In the genomic region with DNA sequence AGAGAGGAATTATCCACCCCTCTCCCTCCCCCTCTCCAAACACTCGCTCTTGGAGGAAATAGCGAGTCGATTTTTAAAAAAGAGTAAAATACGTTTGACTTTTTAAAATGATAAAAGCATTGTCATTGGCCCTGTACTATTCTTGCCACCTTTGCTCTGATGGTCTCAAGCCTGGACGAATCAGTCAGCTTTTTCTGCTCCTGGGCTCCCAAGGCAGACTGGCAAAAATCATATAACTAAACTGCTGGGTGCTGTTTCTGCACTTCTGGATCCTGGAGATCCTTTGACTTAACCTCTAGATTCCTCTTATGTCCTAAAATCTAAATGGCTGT, we compare ENCODE assay signal across 11 cellular contexts. TPM values are rescaled to one million over a fixed set of nuclear protein-coding genes. Genes with fewer than 3 reads are reported as not detected.
DNase-seq lines count a peak whose midpoint lies in the region; ATAC-seq and TF ChIP-seq lines count a peak whose summit lies in the region.
"Had no signal": no experiment of that assay in that cellular context is flagged by ENCODE, and none has a peak within 500 bp of the region (broad histone marks: within the 10 kb centered on the region; RNA-seq: fewer than 3 reads in every experiment).

No MANE protein-coding gene starts in this region.

- H3K4me1 Mint-ChIP-seq in GM23338 = peaks cover 12% of the 10 kb centered on the region
- peaks cover 30% of the 10 kb centered on the region for H3K4me1 Mint-ChIP-seq in stimulated activated memory B cell treated with anti-CD40 and anti-IgM and Interleukin-4, amounts not matched to agents 10 μg/mL and 1 μg/mL and 100 μg/mL, for 72 hours

- peak overlapping the region; percentile 6; the same call in 2 of the 3 replicates for H3K4me3 Mint-ChIP-seq in GM23338
- no peak overlapping the region for H3K4me3 Mint-ChIP-seq in stimulated activated memory B cell treated with anti-CD40 and anti-IgM and Interleukin-4, amounts not matched to agents 10 μg/mL and 1 μg/mL and 100 μg/mL, for 72 hours

- H3K4me1 ChIP-seq in GM23338 (ENCODE audit: insufficient read depth) = peaks cover 11% of the 10 kb centered on the region
- H3K4me1 ChIP-seq in ascending aorta = peaks cover 0 to 3% of the 10 kb centered on the region in 2 donors
- peaks cover 0 to 18% of the 10 kb centered on the region in 2 donors for H3K4me1 ChIP-seq in left lung

- no peak overlapping the region for H2AFZ ChIP-seq in GM23338

- no peaks in the 10 kb centered on the region; the same call in 2 of the 3 replicates for H3K9me3 Mint-ChIP-seq in GM23338
- no peaks in the 10 kb centered on the region for H3K9me3 Mint-ChIP-seq in stimulated activated memory B cell treated with anti-CD40 and anti-IgM and Interleukin-4, amounts not matched to agents 10 μg/mL and 1 μg/mL and 100 μg/mL, for 72 hours

- no peaks in the 10 kb centered on the region for H3K36me3 ChIP-seq in GM23338 (ENCODE audit: insufficient read depth)
- no peaks in the 10 kb centered on the region for H3K36me3 ChIP-seq in ascending aorta
- H3K36me3 ChIP-seq in left lung = no peaks in the 10 kb centered on the region
- H3K36me3 ChIP-seq: thyroid gland had no signal

- H3K27ac Mint-ChIP-seq in GM23338 = no peak overlapping the region
- H3K27ac Mint-ChIP-seq in stimulated activated memory B cell treated with anti-CD40 and anti-IgM and Interleukin-4, amounts not matched to agents 10 μg/mL and 1 μg/mL and 100 μg/mL, for 72 hours = peak overlapping the region; percentile 4

- peak overlapping the region; percentile 94 for H3K4me2 ChIP-seq in GM23338

- H3K27me3 ChIP-seq in GM23338 (ENCODE audit: insufficient read depth) (no peaks in the 10 kb centered on the region), ascending aorta (no peaks in the 10 kb centered on the region), left lung (peaks cover 0 to 39% of the 10 kb centered on the region in 2 donors)
- H3K27me3 ChIP-seq: SJSA1, thyroid gland had no signal

- H3K27me3 Mint-ChIP-seq in GM23338 (ENCODE audit: insufficient read depth, low read depth, poor library complexity) = peaks cover 4% of the 10 kb centered on the region
- H3K27me3 Mint-ChIP-seq in stimulated activated memory B cell treated with anti-CD40 and anti-IgM and Interleukin-4, amounts not matched to agents 10 μg/mL and 1 μg/mL and 100 μg/mL, for 72 hours = peaks cover 11% of the 10 kb centered on the region

- H3K9me2 ChIP-seq in GM23338 (ENCODE audit: insufficient read depth) = no peaks in the 10 kb centered on the region

- no peak overlapping the region for H3K27ac ChIP-seq in GM23338 (ENCODE audit: low read depth)
- peak overlapping the region; percentile 59 to 65 for H3K27ac ChIP-seq in ascending aorta
- peak overlapping the region in 1 of 2 donors; percentile 73 for H3K27ac ChIP-seq in left lung
- H3K27ac ChIP-seq: SJSA1 had no signal

- H3K4me3 ChIP-seq in GM23338 = peak overlapping the region; percentile 96; the same call in 1 of the 2 replicates
- peak overlapping the region; percentile 80 to 90 for H3K4me3 ChIP-seq in ascending aorta
- H3K4me3 ChIP-seq in left lung = peak overlapping the region; percentile 90 to 96

- ATAC-seq in GM23338 = no peak
- ATAC-seq in left lung = no peak
- no peak for ATAC-seq in stimulated activated memory B cell treated with anti-CD40 and anti-IgM and Interleukin-4, amounts not matched to agents 10 μg/mL and 1 μg/mL and 100 μg/mL, for 72 hours
- no peak for ATAC-seq in GM19035 (IDR thresholded peaks at IDR 0.05; ENCODE audit: unreplicated experiment)
- no peak for ATAC-seq in HG03457 (IDR thresholded peaks at IDR 0.05; ENCODE audit: unreplicated experiment)

- no peak for TF ChIP-seq CTCF in GM23338 (conservative IDR thresholded peaks at IDR 0.05; ENCODE audit: low read depth in 2 of 2)
- no peak for TF ChIP-seq CTCF in ascending aorta (IDR thresholded peaks at IDR 0.05)
- TF ChIP-seq CTCF in left lung (IDR thresholded peaks at IDR 0.05) = no peak

- H4K20me1 ChIP-seq in GM23338 (replicated peaks; ENCODE audit: insufficient read depth) = peaks cover 14% of the 10 kb centered on the region

- intact Hi-C loops in ascending aorta (cut with DNase I) (loop anchor here (10.0 kb wide), 3 partner anchors 208 to 452 kb away; no protein-coding TSS in a partner anchor), left lung (cut with DNase I) (no loop called here)

- H3K79me2 ChIP-seq in GM23338 (replicated peaks; ENCODE audit: insufficient read depth) = peaks cover 46% of the 10 kb centered on the region

- DNase-seq in GM23338 (ENCODE audit: low spot score) = no peak
- peak in 1 of 2 donors; percentile 8 for DNase-seq in ascending aorta (ENCODE audit: low spot score in 2 of 2)
- no peak for DNase-seq in left lung
- DNase-seq in cortex of kidney (lab: John Stamatoyannopoulos, UW) = no peak
- no peak for DNase-seq in NCI-H774 (lab: John Stamatoyannopoulos, UW)
- DNase-seq: NCI-H1930, thyroid gland had no signal

- H3F3A ChIP-seq in GM23338 (replicated peaks; ENCODE audit: low read depth) = no peaks in the 10 kb centered on the region

- H3K9me3 ChIP-seq in ascending aorta (no peaks in the 10 kb centered on the region), left lung (no peaks in the 10 kb centered on the region)
- H3K9me3 ChIP-seq: SJSA1, thyroid gland had no signal

- peaks cover 5% of the 10 kb centered on the region; the same call in 1 of the 3 replicates for H3K36me3 Mint-ChIP-seq in GM23338 (ENCODE audit: low read depth)
- no peaks in the 10 kb centered on the region for H3K36me3 Mint-ChIP-seq in stimulated activated memory B cell treated with anti-CD40 and anti-IgM and Interleukin-4, amounts not matched to agents 10 μg/mL and 1 μg/mL and 100 μg/mL, for 72 hours

TF ChIP-seq in GM23338, 12 proteins besides CTCF, POLR2A, EP300 and RAD21 (continues in another document):
- TF ChIP-seq NANOG (IDR thresholded peaks at IDR 0.05; ENCODE audit: borderline replicate concordance) = no peak
- TF ChIP-seq EZH2 (IDR thresholded peaks at IDR 0.05; ENCODE audit: low read depth, unreplicated experiment) = no peak
- TF ChIP-seq POLR2AphosphoS5 (IDR thresholded peaks at IDR 0.05; ENCODE audit: low read depth) = no peak
- TF ChIP-seq, protein P1, sequence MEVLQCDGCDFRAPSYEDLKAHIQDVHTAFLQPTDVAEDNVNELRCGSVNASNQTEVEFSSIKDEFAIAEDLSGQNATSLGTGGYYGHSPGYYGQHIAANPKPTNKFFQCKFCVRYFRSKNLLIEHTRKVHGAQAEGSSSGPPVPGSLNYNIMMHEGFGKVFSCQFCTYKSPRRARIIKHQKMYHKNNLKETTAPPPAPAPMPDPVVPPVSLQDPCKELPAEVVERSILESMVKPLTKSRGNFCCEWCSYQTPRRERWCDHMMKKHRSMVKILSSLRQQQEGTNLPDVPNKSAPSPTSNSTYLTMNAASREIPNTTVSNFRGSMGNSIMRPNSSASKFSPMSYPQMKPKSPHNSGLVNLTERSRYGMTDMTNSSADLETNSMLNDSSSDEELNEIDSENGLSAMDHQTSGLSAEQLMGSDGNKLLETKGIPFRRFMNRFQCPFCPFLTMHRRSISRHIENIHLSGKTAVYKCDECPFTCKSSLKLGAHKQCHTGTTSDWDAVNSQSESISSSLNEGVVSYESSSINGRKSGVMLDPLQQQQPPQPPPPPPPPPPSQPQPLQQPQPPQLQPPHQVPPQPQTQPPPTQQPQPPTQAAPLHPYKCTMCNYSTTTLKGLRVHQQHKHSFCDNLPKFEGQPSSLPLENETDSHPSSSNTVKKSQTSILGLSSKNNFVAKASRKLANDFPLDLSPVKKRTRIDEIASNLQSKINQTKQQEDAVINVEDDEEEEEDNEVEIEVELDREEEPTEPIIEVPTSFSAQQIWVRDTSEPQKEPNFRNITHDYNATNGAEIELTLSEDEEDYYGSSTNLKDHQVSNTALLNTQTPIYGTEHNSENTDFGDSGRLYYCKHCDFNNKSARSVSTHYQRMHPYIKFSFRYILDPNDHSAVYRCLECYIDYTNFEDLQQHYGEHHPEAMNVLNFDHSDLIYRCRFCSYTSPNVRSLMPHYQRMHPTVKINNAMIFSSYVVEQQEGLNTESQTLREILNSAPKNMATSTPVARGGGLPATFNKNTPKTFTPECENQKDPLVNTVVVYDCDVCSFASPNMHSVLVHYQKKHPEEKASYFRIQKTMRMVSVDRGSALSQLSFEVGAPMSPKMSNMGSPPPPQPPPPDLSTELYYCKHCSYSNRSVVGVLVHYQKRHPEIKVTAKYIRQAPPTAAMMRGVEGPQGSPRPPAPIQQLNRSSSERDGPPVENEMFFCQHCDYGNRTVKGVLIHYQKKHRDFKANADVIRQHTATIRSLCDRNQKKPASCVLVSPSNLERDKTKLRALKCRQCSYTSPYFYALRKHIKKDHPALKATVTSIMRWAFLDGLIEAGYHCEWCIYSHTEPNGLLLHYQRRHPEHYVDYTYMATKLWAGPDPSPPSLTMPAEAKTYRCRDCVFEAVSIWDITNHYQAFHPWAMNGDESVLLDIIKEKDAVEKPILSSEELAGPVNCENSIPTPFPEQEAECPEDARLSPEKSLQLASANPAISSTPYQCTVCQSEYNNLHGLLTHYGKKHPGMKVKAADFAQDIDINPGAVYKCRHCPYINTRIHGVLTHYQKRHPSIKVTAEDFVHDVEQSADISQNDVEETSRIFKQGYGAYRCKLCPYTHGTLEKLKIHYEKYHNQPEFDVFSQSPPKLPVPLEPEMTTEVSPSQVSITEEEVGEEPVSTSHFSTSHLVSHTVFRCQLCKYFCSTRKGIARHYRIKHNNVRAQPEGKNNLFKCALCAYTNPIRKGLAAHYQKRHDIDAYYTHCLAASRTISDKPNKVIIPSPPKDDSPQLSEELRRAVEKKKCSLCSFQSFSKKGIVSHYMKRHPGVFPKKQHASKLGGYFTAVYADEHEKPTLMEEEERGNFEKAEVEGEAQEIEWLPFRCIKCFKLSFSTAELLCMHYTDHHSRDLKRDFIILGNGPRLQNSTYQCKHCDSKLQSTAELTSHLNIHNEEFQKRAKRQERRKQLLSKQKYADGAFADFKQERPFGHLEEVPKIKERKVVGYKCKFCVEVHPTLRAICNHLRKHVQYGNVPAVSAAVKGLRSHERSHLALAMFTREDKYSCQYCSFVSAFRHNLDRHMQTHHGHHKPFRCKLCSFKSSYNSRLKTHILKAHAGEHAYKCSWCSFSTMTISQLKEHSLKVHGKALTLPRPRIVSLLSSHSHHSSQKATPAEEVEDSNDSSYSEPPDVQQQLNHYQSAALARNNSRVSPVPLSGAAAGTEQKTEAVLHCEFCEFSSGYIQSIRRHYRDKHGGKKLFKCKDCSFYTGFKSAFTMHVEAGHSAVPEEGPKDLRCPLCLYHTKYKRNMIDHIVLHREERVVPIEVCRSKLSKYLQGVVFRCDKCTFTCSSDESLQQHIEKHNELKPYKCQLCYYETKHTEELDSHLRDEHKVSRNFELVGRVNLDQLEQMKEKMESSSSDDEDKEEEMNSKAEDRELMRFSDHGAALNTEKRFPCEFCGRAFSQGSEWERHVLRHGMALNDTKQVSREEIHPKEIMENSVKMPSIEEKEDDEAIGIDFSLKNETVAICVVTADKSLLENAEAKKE (CRISPR knock-in tag; IDR thresholded peaks at IDR 0.05) = no peak

RNA-seq across cellular contexts. Expression of a gene that starts 1.7 kb away (rescaled TPM):
- total RNA-seq in GM23338 (2014; rRNA removed; shearing (Covaris generic)) = 19.2 and 20.4 TPM in 2 replicates
- polyA plus RNA-seq in GM23338 (2016; fragmentation: Nextera tagmentation; extraction: Ambion mirVana) = 8.8 and 10.7 TPM in 2 replicates
- total RNA-seq in ascending aorta (21.9 TPM), left lung (10 to 100 TPM; 30.5 to 45.6 TPM)
